Comparison of ENCODE assay signal across 9 cellular contexts in the genomic region with DNA sequence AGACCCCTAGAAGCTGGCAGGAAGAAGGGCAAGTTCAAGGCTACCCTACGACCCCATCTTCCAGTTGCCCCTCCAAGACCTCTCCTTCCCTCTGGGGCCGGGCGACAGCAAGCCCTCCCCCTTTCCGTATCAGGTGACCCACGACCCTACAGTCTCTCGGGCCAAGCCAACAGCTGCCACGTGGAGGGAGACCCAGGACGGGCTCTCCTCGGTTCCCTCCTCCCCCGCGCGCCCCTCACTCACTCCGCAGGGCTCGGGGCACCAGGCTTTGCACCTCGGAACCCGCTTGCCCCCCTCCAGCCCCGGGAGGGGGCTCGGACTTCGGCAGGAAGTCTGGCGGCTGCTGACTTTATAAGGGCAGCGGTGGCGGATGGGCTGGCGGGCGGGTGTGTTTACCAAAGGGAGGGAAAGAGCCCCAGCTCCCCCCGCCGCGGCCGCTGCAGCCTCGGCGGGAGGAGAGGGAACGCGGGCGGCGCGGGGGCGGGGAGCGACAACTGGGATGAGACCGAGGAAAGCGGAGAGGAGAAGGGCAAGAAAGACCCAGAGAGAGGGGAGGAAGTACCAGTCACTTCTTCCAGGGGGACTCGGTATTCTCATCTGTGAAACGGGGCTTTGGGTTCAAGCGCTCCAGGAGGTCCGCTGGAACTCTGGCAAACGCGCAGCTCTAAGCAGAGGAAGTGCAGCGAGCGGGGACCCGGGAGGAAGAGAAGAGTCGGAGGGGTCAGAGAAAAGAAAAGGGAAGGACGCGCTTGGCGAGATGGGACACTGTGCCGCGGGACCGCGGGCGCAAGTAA. TPM values are rescaled to one million over a fixed set of nuclear protein-coding genes. Genes with fewer than 3 reads are reported as not detected.
DNase-seq lines count a peak whose midpoint lies in the region; ATAC-seq, FAIRE-seq and TF ChIP-seq lines count a peak whose summit lies in the region.
"Had no signal": no experiment of that assay in that cellular context is flagged by ENCODE, and none has a peak within 500 bp of the region (broad histone marks: within the 10 kb centered on the region; RNA-seq: fewer than 3 reads in every experiment).

No MANE protein-coding gene starts in this region.

- TF ChIP-seq POLR2A in K562 (conservative IDR thresholded peaks at IDR 0.05): peak; percentile 46; the same call in 1 of the 2 replicates

- H3K9me1 ChIP-seq in K562 (ENCODE audit: control insufficient read depth, insufficient read depth, low read length): no peaks in the 10 kb centered on the region

- H3K4me3 Mint-ChIP-seq in T-cell: peak overlapping the region; percentile 96 to 98 (median 98)

- ATAC-seq in GM19397 (IDR thresholded peaks at IDR 0.05; ENCODE audit: unreplicated experiment): peak; percentile 46
- ATAC-seq in T-cell (replicated peaks in 1 of 4): peak; percentile 54 to 80 (median 70)
- ATAC-seq in K562: peak; percentile 68

- FAIRE-seq in K562 (lab: Jason Lieb, UNC): peak; percentile 32

- 2% methylated on average over 25 of the region's 57 CpGs for WGBS in K562 (ENCODE audit: insufficient coverage, low coverage, missing lambda C conversion rate)

- peak overlapping the region; percentile 99 for H2AFZ ChIP-seq in K562 (ENCODE audit: low read depth, low read length)

- peak overlapping the region; percentile 81 to 86 for H3K27ac Mint-ChIP-seq in T-cell

- peaks cover 49% of the 10 kb centered on the region for H3K79me2 ChIP-seq in K562 (ENCODE audit: control insufficient read depth, insufficient read depth, low read length)

- H3K9ac ChIP-seq in K562 (ENCODE audit: insufficient read depth in 1 of 2, low read depth in 2 of 2, low read length in 2 of 2): peak overlapping the region; percentile 89 to 90

- peaks cover 16% of the 10 kb centered on the region; the same call in 2 of the 3 replicates for H3K36me3 ChIP-seq in K562 (ENCODE audit: control insufficient read depth, insufficient read depth, low read length)

- H3K9me3 Mint-ChIP-seq in T-cell: no peaks in the 10 kb centered on the region

- no TSS peak for BruUV-seq in K562 (replicated peaks; lab: Mats Ljungman, UMichigan)

- H3K27me3 Mint-ChIP-seq in T-cell: no peaks in the 10 kb centered on the region

- no peak for TF ChIP-seq RAD21 in K562 (CRISPR knock-in tag; conservative IDR thresholded peaks at IDR 0.05 in 1 of 2, IDR thresholded peaks at IDR 0.05 in 1 of 2)

- TF ChIP-seq EP300 in K562 (IDR thresholded peaks at IDR 0.05; ENCODE audit: low read length): peak; percentile 3; the same call in 1 of the 2 replicates

- no peaks in the 10 kb centered on the region for H4K20me1 ChIP-seq in K562 (replicated peaks; ENCODE audit: control insufficient read depth, insufficient read depth, low read length)

- peak overlapping the region; percentile 86 for H3K27ac ChIP-seq in K562 (ENCODE audit: extremely low read depth, low read depth, low read length)

- TF ChIP-seq CTCF in K562 (IDR thresholded peaks at IDR 0.05 in 2 of 3, conservative IDR thresholded peaks at IDR 0.05 in 1 of 3; ENCODE audit: insufficient read depth in 2 of 3, low read depth in 1 of 3, low read length in 3 of 3): no peak

- peaks cover 21 to 31% of the 10 kb centered on the region in 2 experiments; a peak in 4 of 5 replicates for H3K4me1 ChIP-seq in K562 (replicated peaks in 1 of 2; ENCODE audit: control insufficient read depth in 2 of 2, insufficient read depth in 2 of 2, low read length in 2 of 2)

- no peaks in the 10 kb centered on the region for H3K36me3 Mint-ChIP-seq in T-cell

- POLR2A ChIA-PET in T-cell (lab: Charles Lee) (interaction anchor here in 1 of 2 donors (0.5 to 0.6 kb wide), 2 partner anchors 40 to 88 kb away, joined by 6 to 7 read pairs; no protein-coding TSS in a partner anchor), K562 (lab: Yijun Ruan, JAX) (interaction anchor here (0.6 to 4.1 kb wide), 13 partner anchors 8 to 189 kb away, joined by 3 to 31 read pairs (median 4); partner anchors contain the start of gene TIMM10)

- CTCF ChIA-PET in T-cell (lab: Charles Lee): interaction anchor here (1.2 to 4.2 kb wide), 5 partner anchors 12 to 286 kb away, joined by 3 to 23 read pairs (median 4); no protein-coding TSS in a partner anchor
- CTCF ChIA-PET in K562 (lab: Yijun Ruan, JAX; ENCODE audit: low intra/inter-chr PET ratio): interaction anchor here (0.8 kb wide), 1 partner anchor 21 kb away, joined by 3 read pairs; no protein-coding TSS in a partner anchor

- H3K4me2 ChIP-seq in K562 (ENCODE audit: insufficient read depth, low read length): peak overlapping the region; percentile 88

- H3K4me1 Mint-ChIP-seq in T-cell: peaks cover 28 to 34% (median 32%) of the 10 kb centered on the region in 3 donors

- H3K4me3 ChIP-seq in K562: peak overlapping the region; percentile 88

- intact Hi-C loops in K562 (cut with micrococcal nuclease): loop anchor here (1.0 kb wide), 1 partner anchor 15 kb away; no protein-coding TSS in a partner anchor

- in situ Hi-C loops in K562 (cut with MboI): no loop called here
- in situ Hi-C loops in G401 (cut with HindIII; ENCODE audit: low sequenced_read_pairs): no loop called here

- no peaks in the 10 kb centered on the region for H3K9me3 ChIP-seq in K562 (replicated peaks; ENCODE audit: control insufficient read depth, insufficient read depth, low read depth, low read length)

- no peaks in the 10 kb centered on the region for H3K27me3 ChIP-seq in K562 (ENCODE audit: control insufficient read depth in 2 of 2, insufficient read depth in 2 of 2, low read length in 2 of 2)

- DNase-seq in CD1c-positive myeloid dendritic cell (ENCODE audit: extremely low spot score) (peak; percentile 32), HT-29 (ENCODE audit: low spot score) (peak; percentile 57), T-cell (peak in 30 of 34 experiments; percentile 16 to 63 (median 36)), K562 (ENCODE audit: extremely low read depth in 1 of 4, low spot score in 3 of 4) (peak; percentile 75 to 80 (median 76)), iris pigment epithelial cell (ENCODE audit: low read depth) (peak; percentile 36), G401 (ENCODE audit: low spot score) (no peak)
- peak in 3 of 4 experiments; percentile 25 to 51 (median 41) for DNase-seq in stimulated activated CD4-positive, alpha-beta T cell treated with anti-CD3 and anti-CD28 coated beads, Interleukin-1b, Interleukin-23, amount 100 ng/mL, for 24 hours (ENCODE audit: low read depth in 4 of 4, low spot score in 1 of 4)

RNA-seq across cellular contexts. Expression of gene SLC43A1, which starts 0.8 kb away (rescaled TPM):
- total RNA-seq in HT-29 (2014; rRNA removed; shearing (Covaris generic)): 47.7 and 60.8 TPM in 2 replicates
- total RNA-seq in T-cell (10 to 100 TPM in 4 of 5 donors, 1 to 10 TPM in 1; 8.8 to 31.6 (median 25.1) TPM), K562 (2014; rRNA removed) (32.0 and 36.4 TPM in 2 replicates), K562 (2014; rRNA removed; fragmentation: Illumina TruSeq; extraction: Trizol) (14.8 and 17.3 TPM in 2 replicates), K562 (2015; rRNA removed; fragmentation: Illumina TruSeq; extraction: Trizol) (16.1 and 17.8 TPM in 2 replicates), K562 (2021) (41.8 and 42.9 TPM in 2 replicates)
- total RNA-seq in K562 (2011; cell fraction: chromatin; rRNA removed; ENCODE audit: low replicate concordance): 70.0 and 187 TPM in 2 replicates
- 140 and 142 TPM in 2 replicates for total RNA-seq in K562 (2011; cell fraction: nucleolus; rRNA removed)
- total RNA-seq in K562 (2011; cell fraction: nucleoplasm; rRNA removed): 97.5 and 106 TPM in 2 replicates
- polyA plus RNA-seq in K562 (2011; rRNA removed) (24.6 and 30.6 TPM in 2 replicates), K562 (2014; fragmentation: Illumina TruSeq; extraction: Trizol) (33.4 and 37.3 TPM in 2 replicates), K562 (2014; fragmentation: Nextera tagmentation; extraction: Ambion mirVana) (1 to 10 TPM; 2.6 to 3.8 TPM), K562 (2014; rRNA removed) (29.9 and 30.6 TPM in 2 replicates)
- polyA plus RNA-seq in K562 (2011; cell fraction: cytosol; rRNA removed): 32.9 and 51.5 TPM in 2 replicates
- 72.6 and 94.2 TPM in 2 replicates for polyA plus RNA-seq in K562 (2011; cell fraction: nucleus; rRNA removed)
- polyA plus RNA-seq in K562 (2012): 24.9 and 86.3 TPM in 2 replicates
- 23.7 and 32.9 TPM in 2 replicates for polyA minus RNA-seq in K562 (2011; rRNA and poly(A)+ RNA removed)
- polyA minus RNA-seq in K562 (2011; cell fraction: cytosol; rRNA and poly(A)+ RNA removed): 24.3 and 29.1 TPM in 2 replicates
- polyA minus RNA-seq in K562 (2011; cell fraction: nucleus; rRNA and poly(A)+ RNA removed): 38.5 and 48.2 TPM in 2 replicates
- total RNA-seq in G401 (2014; rRNA removed; shearing (Covaris generic)): 8.8 and 15.1 TPM in 2 replicates

RNA-seq across cellular contexts. Expression of gene TIMM10, which starts 15.8 kb away (rescaled TPM):
- total RNA-seq in HT-29 (2014; rRNA removed; shearing (Covaris generic)): 133 and 143 TPM in 2 replicates
- total RNA-seq in T-cell (10 to 100 TPM; 20.7 to 33.2 (median 26.2) TPM), K562 (2014; rRNA removed) (172 and 189 TPM in 2 replicates), K562 (2014; rRNA removed; fragmentation: Illumina TruSeq; extraction: Trizol) (86.1 and 109 TPM in 2 replicates), K562 (2015; rRNA removed; fragmentation: Illumina TruSeq; extraction: Trizol) (119 and 130 TPM in 2 replicates), K562 (2021) (159 and 166 TPM in 2 replicates)
- 16.6 and 31.9 TPM in 2 replicates for total RNA-seq in K562 (2011; cell fraction: chromatin; rRNA removed; ENCODE audit: low replicate concordance)
- 45.1 and 48.4 TPM in 2 replicates for total RNA-seq in K562 (2011; cell fraction: nucleolus; rRNA removed)
- total RNA-seq in K562 (2011; cell fraction: nucleoplasm; rRNA removed): 37.1 and 40.2 TPM in 2 replicates
- polyA plus RNA-seq in K562 (2011; rRNA removed) (133 and 155 TPM in 2 replicates), K562 (2014; fragmentation: Illumina TruSeq; extraction: Trizol) (158 and 183 TPM in 2 replicates), K562 (2014; fragmentation: Nextera tagmentation; extraction: Ambion mirVana) (100 to 1,000 TPM; 493 to 553 TPM), K562 (2014; rRNA removed) (199 and 222 TPM in 2 replicates)
- polyA plus RNA-seq in K562 (2011; cell fraction: cytosol; rRNA removed): 183 and 188 TPM in 2 replicates
- 68.3 and 76.8 TPM in 2 replicates for polyA plus RNA-seq in K562 (2011; cell fraction: nucleus; rRNA removed)
- 64.2 and 162 TPM in 2 replicates for polyA plus RNA-seq in K562 (2012)
- 67.5 and 72.6 TPM in 2 replicates for polyA minus RNA-seq in K562 (2011; rRNA and poly(A)+ RNA removed)
- polyA minus RNA-seq in K562 (2011; cell fraction: cytosol; rRNA and poly(A)+ RNA removed): 17.3 and 37.4 TPM in 2 replicates
- 13.5 and 21.9 TPM in 2 replicates for polyA minus RNA-seq in K562 (2011; cell fraction: nucleus; rRNA and poly(A)+ RNA removed)
- total RNA-seq in G401 (2014; rRNA removed; shearing (Covaris generic)): 36.2 and 53.0 TPM in 2 replicates

RNA-seq across cellular contexts. Expression of gene SMTNL1, which starts 22.7 kb away (rescaled TPM):
- total RNA-seq in HT-29 (2014; rRNA removed; shearing (Covaris generic)): not detected in 2 replicates
- total RNA-seq in T-cell (not detected), K562 (2014; rRNA removed) (not detected in 2 replicates), K562 (2014; rRNA removed; fragmentation: Illumina TruSeq; extraction: Trizol) (not detected in 2 replicates), K562 (2015; rRNA removed; fragmentation: Illumina TruSeq; extraction: Trizol) (not detected in 2 replicates), K562 (2021) (not detected in 2 replicates)
- total RNA-seq in K562 (2011; cell fraction: chromatin; rRNA removed; ENCODE audit: low replicate concordance): not detected in 2 replicates
- not detected in 2 replicates for total RNA-seq in K562 (2011; cell fraction: nucleolus; rRNA removed)
- not detected in 2 replicates for total RNA-seq in K562 (2011; cell fraction: nucleoplasm; rRNA removed)
- polyA plus RNA-seq in K562 (2011; rRNA removed) (not detected in 2 replicates), K562 (2014; fragmentation: Illumina TruSeq; extraction: Trizol) (not detected in 2 replicates), K562 (2014; fragmentation: Nextera tagmentation; extraction: Ambion mirVana) (not detected), K562 (2014; rRNA removed) (not detected in 2 replicates)
- not detected in 2 replicates for polyA plus RNA-seq in K562 (2011; cell fraction: cytosol; rRNA removed)
- not detected in 2 replicates for polyA plus RNA-seq in K562 (2011; cell fraction: nucleus; rRNA removed)
- polyA plus RNA-seq in K562 (2012): 0.30 TPM in 1 of 2 replicates, not detected in the other
- polyA minus RNA-seq in K562 (2011; rRNA and poly(A)+ RNA removed): not detected in 2 replicates
- not detected in 2 replicates for polyA minus RNA-seq in K562 (2011; cell fraction: cytosol; rRNA and poly(A)+ RNA removed)
- not detected in 2 replicates for polyA minus RNA-seq in K562 (2011; cell fraction: nucleus; rRNA and poly(A)+ RNA removed)
- not detected in 2 replicates for total RNA-seq in G401 (2014; rRNA removed; shearing (Covaris generic))
- total RNA-seq: T-helper 1 cell treated with Interleukin-12 subunit alpha and Interleukin-12 subunit beta and Interleukin-4 antibody, amounts not matched to agents 30 ng/mL and 1 ng/mL, for 36 hours had no signal

RNA-seq across cellular contexts. Expression of gene UBE2L6, which starts 52.7 kb away (rescaled TPM):
- total RNA-seq in HT-29 (2014; rRNA removed; shearing (Covaris generic)): 1.3 and 3.5 TPM in 2 replicates
- total RNA-seq in T-cell (10 to 100 TPM; 61.7 to 97.2 (median 80.3) TPM), K562 (2014; rRNA removed) (7.7 and 11.8 TPM in 2 replicates), K562 (2014; rRNA removed; fragmentation: Illumina TruSeq; extraction: Trizol) (6.4 and 7.9 TPM in 2 replicates), K562 (2015; rRNA removed; fragmentation: Illumina TruSeq; extraction: Trizol) (9.1 and 10.9 TPM in 2 replicates), K562 (2021) (9.7 and 9.8 TPM in 2 replicates)
- total RNA-seq in K562 (2011; cell fraction: chromatin; rRNA removed; ENCODE audit: low replicate concordance): 2.0 and 3.5 TPM in 2 replicates
- 1.8 and 2.6 TPM in 2 replicates for total RNA-seq in K562 (2011; cell fraction: nucleolus; rRNA removed)
- 2.4 and 3.6 TPM in 2 replicates for total RNA-seq in K562 (2011; cell fraction: nucleoplasm; rRNA removed)
- polyA plus RNA-seq in K562 (2011; rRNA removed) (5.4 and 5.9 TPM in 2 replicates), K562 (2014; fragmentation: Illumina TruSeq; extraction: Trizol) (13.2 and 15.7 TPM in 2 replicates), K562 (2014; fragmentation: Nextera tagmentation; extraction: Ambion mirVana) (10 to 100 TPM; 21.5 to 24.9 TPM), K562 (2014; rRNA removed) (9.8 and 11.1 TPM in 2 replicates)
- 11.2 and 16.3 TPM in 2 replicates for polyA plus RNA-seq in K562 (2011; cell fraction: cytosol; rRNA removed)
- 2.8 and 4.5 TPM in 2 replicates for polyA plus RNA-seq in K562 (2011; cell fraction: nucleus; rRNA removed)
- polyA plus RNA-seq in K562 (2012): 33.5 and 84.9 TPM in 2 replicates
- polyA minus RNA-seq in K562 (2011; rRNA and poly(A)+ RNA removed): 5.3 and 6.6 TPM in 2 replicates
- polyA minus RNA-seq in K562 (2011; cell fraction: cytosol; rRNA and poly(A)+ RNA removed): 3.4 TPM in 2 replicates
- polyA minus RNA-seq in K562 (2011; cell fraction: nucleus; rRNA and poly(A)+ RNA removed): 1.1 and 2.6 TPM in 2 replicates
- total RNA-seq in G401 (2014; rRNA removed; shearing (Covaris generic)): 35.9 and 40.3 TPM in 2 replicates

RNA-seq across cellular contexts. Expression of gene RTN4RL2, which starts 54.4 kb away (rescaled TPM):
- total RNA-seq in HT-29 (2014; rRNA removed; shearing (Covaris generic)): 0.79 and 1.1 TPM in 2 replicates
- 1 to 10 TPM in 1 of 5 donors, under 1 TPM in 4; 0.15 to 1.1 (median 0.29) TPM for total RNA-seq in T-cell
- not detected in 2 replicates for total RNA-seq in K562 (2011; cell fraction: chromatin; rRNA removed; ENCODE audit: low replicate concordance)
- total RNA-seq in K562 (2011; cell fraction: nucleolus; rRNA removed): 0.50 and 0.53 TPM in 2 replicates
- total RNA-seq in K562 (2011; cell fraction: nucleoplasm; rRNA removed): 0.46 and 1.2 TPM in 2 replicates
- total RNA-seq in K562 (2014; rRNA removed): 0.29 TPM in 1 of 2 replicates, not detected in the other
- total RNA-seq in K562 (2014; rRNA removed; fragmentation: Illumina TruSeq; extraction: Trizol): not detected in 2 replicates
- 0.07 TPM in 1 of 2 replicates, not detected in the other for total RNA-seq in K562 (2015; rRNA removed; fragmentation: Illumina TruSeq; extraction: Trizol)
- 1.8 and 1.9 TPM in 2 replicates for total RNA-seq in K562 (2021)
- 0.06 and 0.30 TPM in 2 replicates for polyA plus RNA-seq in K562 (2011; rRNA removed)
- polyA plus RNA-seq in K562 (2011; cell fraction: cytosol; rRNA removed): 0.07 and 0.21 TPM in 2 replicates
- 0.25 and 0.47 TPM in 2 replicates for polyA plus RNA-seq in K562 (2011; cell fraction: nucleus; rRNA removed)
- 1.5 and 5.3 TPM in 2 replicates for polyA plus RNA-seq in K562 (2012)
- 0.34 and 1.1 TPM in 2 replicates for polyA plus RNA-seq in K562 (2014; fragmentation: Illumina TruSeq; extraction: Trizol)
- not detected for polyA plus RNA-seq in K562 (2014; fragmentation: Nextera tagmentation; extraction: Ambion mirVana)
- polyA plus RNA-seq in K562 (2014; rRNA removed): 0.69 and 0.82 TPM in 2 replicates
- not detected in 2 replicates for polyA minus RNA-seq in K562 (2011; rRNA and poly(A)+ RNA removed)
- not detected in 2 replicates for polyA minus RNA-seq in K562 (2011; cell fraction: cytosol; rRNA and poly(A)+ RNA removed)
- 0.54 TPM in 1 of 2 replicates, not detected in the other for polyA minus RNA-seq in K562 (2011; cell fraction: nucleus; rRNA and poly(A)+ RNA removed)
- 2.9 TPM in 1 of 2 replicates, not detected in the other for total RNA-seq in G401 (2014; rRNA removed; shearing (Covaris generic))
